ENCODE assay signal across 1 cellular context in the genomic region with DNA sequence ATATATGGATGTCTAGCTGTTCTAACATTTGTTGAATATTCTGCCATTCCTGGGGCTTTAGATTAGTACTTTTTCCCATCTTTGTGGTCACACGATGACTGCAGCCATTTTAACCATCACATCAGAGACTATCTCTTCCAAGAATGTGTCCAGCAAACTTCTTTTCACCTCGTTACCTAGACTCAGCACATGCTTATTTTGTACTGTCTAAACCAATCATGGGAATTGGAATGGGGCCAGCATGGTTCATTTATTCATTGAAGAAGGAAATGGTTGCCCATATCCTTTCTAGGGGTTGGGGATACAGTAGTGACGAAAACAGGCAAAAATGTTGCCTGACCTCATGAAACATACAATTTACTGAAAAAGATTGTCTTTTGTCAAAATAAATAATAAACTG.
TF ChIP-seq lines count a peak whose summit lies in the region.

No MANE protein-coding gene starts in this region.

TF ChIP-seq in IMR-90, 13 proteins besides CTCF, POLR2A, EP300 and RAD21:
- TF ChIP-seq MXI1 (IDR thresholded peaks at IDR 0.05; ENCODE audit: borderline replicate concordance, low read depth, low read length) (no peak), CEBPB (IDR thresholded peaks at IDR 0.05; ENCODE audit: low read depth, low read length) (no peak), SMC3 (IDR thresholded peaks at IDR 0.05; ENCODE audit: low read depth, low read length) (no peak), RCOR1 (IDR thresholded peaks at IDR 0.05; ENCODE audit: insufficient replicate concordance, low read length) (no peak), NFE2L2 (IDR thresholded peaks at IDR 0.05; ENCODE audit: low read depth, low read length) (no peak), BHLHE40 (IDR thresholded peaks at IDR 0.05; ENCODE audit: low read depth, low read length) (no peak), CHD1 (IDR thresholded peaks at IDR 0.05; ENCODE audit: low read depth, low read length) (no peak), FOS (IDR thresholded peaks at IDR 0.05; ENCODE audit: low read depth, low read length) (no peak), MAFK (IDR thresholded peaks at IDR 0.05; ENCODE audit: low read depth, low read length) (no peak)
- TF ChIP-seq, protein P1, sequence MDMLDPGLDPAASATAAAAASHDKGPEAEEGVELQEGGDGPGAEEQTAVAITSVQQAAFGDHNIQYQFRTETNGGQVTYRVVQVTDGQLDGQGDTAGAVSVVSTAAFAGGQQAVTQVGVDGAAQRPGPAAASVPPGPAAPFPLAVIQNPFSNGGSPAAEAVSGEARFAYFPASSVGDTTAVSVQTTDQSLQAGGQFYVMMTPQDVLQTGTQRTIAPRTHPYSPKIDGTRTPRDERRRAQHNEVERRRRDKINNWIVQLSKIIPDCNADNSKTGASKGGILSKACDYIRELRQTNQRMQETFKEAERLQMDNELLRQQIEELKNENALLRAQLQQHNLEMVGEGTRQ (IDR thresholded peaks at IDR 0.05; ENCODE audit: low read depth, low read length), result no peak
